Comparison of ENCODE assay signal across 25 cellular contexts in the genomic region with DNA sequence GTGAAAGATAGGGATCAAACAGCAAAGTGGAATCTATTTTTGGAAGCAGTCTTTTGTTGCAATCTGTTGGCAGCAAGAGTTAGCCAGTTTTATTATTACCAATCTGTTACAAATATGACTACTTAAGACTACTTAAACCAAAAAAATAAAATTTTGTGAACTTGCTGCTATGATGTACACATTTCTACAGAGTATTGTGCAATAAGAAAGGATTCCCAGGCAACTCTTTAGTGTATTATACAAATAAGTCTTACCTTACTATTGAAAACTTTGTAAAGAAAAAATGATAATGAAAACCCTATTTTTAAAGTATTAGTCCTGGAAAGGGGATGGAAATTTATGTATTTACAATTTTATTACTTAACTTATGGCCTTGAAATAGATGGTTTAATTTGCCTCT. TPM values are rescaled to one million over a fixed set of nuclear protein-coding genes. Genes with fewer than 3 reads are reported as not detected.
"Had no signal": no experiment of that assay in that cellular context is flagged by ENCODE, and none has a peak within 500 bp of the region (broad histone marks: within the 10 kb centered on the region; RNA-seq: fewer than 3 reads in every experiment).

No MANE protein-coding gene starts in this region.

- DNase-seq: Kasumi-1, MM.1S, NCI-H1048, NCI-H1105, NCI-H1417, NCI-H1436 treated with DMSO at 0.1 percent for 48 hours, NCI-H1694, NCI-H187 treated with DMSO at 0.1 percent for 48 hours, NCI-H2029 treated with DMSO at 0.1 percent for 48 hours, NCI-H226, NCI-H446, NCI-H510A, NCI-H524 treated with DMSO at 0.1 percent for 48 hours, NCI-H774, Right ventricle myocardium superior, RPMI8226, SIG-M5 had no signal

- H3K4me2 ChIP-seq: KMS-11 had no signal

- H3K27me3 ChIP-seq: SJSA1 had no signal

- H3K36me3 ChIP-seq: SJSA1 had no signal

- ATAC-seq: K562 had no signal

- H3K9me3 ChIP-seq: SJSA1 had no signal

- H3K4me3 ChIP-seq: K562, SJSA1, SK-N-MC had no signal

- FAIRE-seq: K562, RCC 7860 had no signal

- H3K4me1 ChIP-seq: SJSA1 had no signal

- H3K9ac ChIP-seq: KMS-11 had no signal

- H3K27ac ChIP-seq: KMS-11, SJSA1, SK-N-MC had no signal

RNA-seq across cellular contexts. Expression of gene CADM2, which starts 44.7 kb away (rescaled TPM):
- total RNA-seq: HT-29, M059J, SJSA1 had no signal
- polyA plus RNA-seq: IgD-negative memory B cell had no signal
